Comparison of ENCODE assay signal across 1 cellular context in the genomic region with DNA sequence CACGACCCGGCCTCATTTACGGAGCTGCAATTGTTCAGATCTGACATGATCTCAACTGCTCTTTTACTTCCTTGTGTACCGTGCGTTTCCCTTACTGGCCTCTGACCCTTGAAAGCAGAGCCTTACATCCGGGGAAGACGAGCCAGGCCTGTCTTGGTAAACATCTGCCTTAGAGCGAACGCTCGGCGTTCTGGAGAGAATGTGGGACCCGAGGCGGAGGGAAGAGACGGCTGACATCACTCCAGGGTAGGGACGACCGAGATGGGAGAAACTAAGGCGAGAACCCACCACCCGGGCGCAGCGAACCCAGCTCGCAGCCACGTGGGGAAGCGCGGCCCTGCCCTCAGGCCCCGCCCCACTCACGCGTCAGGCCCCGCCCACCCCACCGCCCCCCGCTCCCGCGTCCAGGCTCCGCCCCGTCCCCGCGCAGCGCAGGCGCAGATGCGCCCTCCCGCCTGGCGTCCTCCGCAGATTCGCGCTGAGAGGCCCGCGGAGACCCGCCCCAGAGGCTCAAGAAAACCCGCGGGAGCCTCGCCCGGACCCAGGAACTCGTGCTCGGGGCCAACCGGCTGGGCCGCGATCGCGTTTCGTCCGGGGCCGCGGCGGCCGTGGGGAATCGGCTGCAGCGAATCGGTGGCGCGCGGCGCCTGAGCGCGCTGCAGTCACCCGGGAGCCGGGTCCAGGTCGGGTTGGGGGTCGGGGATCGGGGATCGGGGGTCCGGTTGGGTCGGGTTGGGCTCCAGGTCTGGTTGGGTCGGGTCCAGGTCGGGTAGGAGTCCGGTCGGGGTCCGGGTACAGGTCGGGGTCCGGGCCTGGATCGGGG.
TF ChIP-seq lines count a peak whose summit lies in the region.

A gene (plus strand): TSS at position 438 of the 823 bp plus-strand sequence. CDS start 922 bp downstream, outside the sequence.

TF ChIP-seq in WTC11, 78 proteins besides CTCF, POLR2A, EP300 and RAD21 (continued from another document and continues in another):
- TF ChIP-seq, protein P1, sequence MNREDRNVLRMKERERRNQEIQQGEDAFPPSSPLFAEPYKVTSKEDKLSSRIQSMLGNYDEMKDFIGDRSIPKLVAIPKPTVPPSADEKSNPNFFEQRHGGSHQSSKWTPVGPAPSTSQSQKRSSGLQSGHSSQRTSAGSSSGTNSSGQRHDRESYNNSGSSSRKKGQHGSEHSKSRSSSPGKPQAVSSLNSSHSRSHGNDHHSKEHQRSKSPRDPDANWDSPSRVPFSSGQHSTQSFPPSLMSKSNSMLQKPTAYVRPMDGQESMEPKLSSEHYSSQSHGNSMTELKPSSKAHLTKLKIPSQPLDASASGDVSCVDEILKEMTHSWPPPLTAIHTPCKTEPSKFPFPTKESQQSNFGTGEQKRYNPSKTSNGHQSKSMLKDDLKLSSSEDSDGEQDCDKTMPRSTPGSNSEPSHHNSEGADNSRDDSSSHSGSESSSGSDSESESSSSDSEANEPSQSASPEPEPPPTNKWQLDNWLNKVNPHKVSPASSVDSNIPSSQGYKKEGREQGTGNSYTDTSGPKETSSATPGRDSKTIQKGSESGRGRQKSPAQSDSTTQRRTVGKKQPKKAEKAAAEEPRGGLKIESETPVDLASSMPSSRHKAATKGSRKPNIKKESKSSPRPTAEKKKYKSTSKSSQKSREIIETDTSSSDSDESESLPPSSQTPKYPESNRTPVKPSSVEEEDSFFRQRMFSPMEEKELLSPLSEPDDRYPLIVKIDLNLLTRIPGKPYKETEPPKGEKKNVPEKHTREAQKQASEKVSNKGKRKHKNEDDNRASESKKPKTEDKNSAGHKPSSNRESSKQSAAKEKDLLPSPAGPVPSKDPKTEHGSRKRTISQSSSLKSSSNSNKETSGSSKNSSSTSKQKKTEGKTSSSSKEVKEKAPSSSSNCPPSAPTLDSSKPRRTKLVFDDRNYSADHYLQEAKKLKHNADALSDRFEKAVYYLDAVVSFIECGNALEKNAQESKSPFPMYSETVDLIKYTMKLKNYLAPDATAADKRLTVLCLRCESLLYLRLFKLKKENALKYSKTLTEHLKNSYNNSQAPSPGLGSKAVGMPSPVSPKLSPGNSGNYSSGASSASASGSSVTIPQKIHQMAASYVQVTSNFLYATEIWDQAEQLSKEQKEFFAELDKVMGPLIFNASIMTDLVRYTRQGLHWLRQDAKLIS (CRISPR knock-in tag; IDR thresholded peaks at IDR 0.05; ENCODE audit: borderline replicate concordance) = no peak
- TF ChIP-seq SMAD3 (CRISPR knock-in tag; IDR thresholded peaks at IDR 0.05; ENCODE audit: borderline replicate concordance) = no peak
- no peak for TF ChIP-seq ZNF138 (CRISPR knock-in tag; conservative IDR thresholded peaks at IDR 0.05)
- TF ChIP-seq TP53 (CRISPR knock-in tag; IDR thresholded peaks at IDR 0.05) = peak; percentile 53; the same call in 1 of the 2 replicates
- TF ChIP-seq, protein P2, sequence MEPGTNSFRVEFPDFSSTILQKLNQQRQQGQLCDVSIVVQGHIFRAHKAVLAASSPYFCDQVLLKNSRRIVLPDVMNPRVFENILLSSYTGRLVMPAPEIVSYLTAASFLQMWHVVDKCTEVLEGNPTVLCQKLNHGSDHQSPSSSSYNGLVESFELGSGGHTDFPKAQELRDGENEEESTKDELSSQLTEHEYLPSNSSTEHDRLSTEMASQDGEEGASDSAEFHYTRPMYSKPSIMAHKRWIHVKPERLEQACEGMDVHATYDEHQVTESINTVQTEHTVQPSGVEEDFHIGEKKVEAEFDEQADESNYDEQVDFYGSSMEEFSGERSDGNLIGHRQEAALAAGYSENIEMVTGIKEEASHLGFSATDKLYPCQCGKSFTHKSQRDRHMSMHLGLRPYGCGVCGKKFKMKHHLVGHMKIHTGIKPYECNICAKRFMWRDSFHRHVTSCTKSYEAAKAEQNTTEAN (CRISPR knock-in tag; IDR thresholded peaks at IDR 0.05) = 0 out of 2 replicates have a peak, but pooled peaks have one; percentile 30
- peak; percentile 84 for TF ChIP-seq MYBL2 (CRISPR knock-in tag; IDR thresholded peaks at IDR 0.05)
- no peak for TF ChIP-seq ZNF121 (CRISPR knock-in tag; IDR thresholded peaks at IDR 0.05)
- TF ChIP-seq CBFB (CRISPR knock-in tag; IDR thresholded peaks at IDR 0.05; ENCODE audit: low read depth) = no peak
- TF ChIP-seq, protein P3, sequence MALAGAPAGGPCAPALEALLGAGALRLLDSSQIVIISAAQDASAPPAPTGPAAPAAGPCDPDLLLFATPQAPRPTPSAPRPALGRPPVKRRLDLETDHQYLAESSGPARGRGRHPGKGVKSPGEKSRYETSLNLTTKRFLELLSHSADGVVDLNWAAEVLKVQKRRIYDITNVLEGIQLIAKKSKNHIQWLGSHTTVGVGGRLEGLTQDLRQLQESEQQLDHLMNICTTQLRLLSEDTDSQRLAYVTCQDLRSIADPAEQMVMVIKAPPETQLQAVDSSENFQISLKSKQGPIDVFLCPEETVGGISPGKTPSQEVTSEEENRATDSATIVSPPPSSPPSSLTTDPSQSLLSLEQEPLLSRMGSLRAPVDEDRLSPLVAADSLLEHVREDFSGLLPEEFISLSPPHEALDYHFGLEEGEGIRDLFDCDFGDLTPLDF (CRISPR knock-in tag; IDR thresholded peaks at IDR 0.05) = no peak
- 0 out of 2 replicates have a peak, but pooled peaks have one; percentile 9 for TF ChIP-seq JUN (CRISPR knock-in tag; IDR thresholded peaks at IDR 0.05)
- TF ChIP-seq, protein P4, sequence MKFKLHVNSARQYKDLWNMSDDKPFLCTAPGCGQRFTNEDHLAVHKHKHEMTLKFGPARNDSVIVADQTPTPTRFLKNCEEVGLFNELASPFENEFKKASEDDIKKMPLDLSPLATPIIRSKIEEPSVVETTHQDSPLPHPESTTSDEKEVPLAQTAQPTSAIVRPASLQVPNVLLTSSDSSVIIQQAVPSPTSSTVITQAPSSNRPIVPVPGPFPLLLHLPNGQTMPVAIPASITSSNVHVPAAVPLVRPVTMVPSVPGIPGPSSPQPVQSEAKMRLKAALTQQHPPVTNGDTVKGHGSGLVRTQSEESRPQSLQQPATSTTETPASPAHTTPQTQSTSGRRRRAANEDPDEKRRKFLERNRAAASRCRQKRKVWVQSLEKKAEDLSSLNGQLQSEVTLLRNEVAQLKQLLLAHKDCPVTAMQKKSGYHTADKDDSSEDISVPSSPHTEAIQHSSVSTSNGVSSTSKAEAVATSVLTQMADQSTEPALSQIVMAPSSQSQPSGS (CRISPR knock-in tag; IDR thresholded peaks at IDR 0.05; ENCODE audit: borderline replicate concordance, low read depth) = no peak
- no peak for TF ChIP-seq CREB1 (CRISPR knock-in tag; IDR thresholded peaks at IDR 0.05)
- no peak for TF ChIP-seq CREM (CRISPR knock-in tag; IDR thresholded peaks at IDR 0.05)
- TF ChIP-seq, protein P5, sequence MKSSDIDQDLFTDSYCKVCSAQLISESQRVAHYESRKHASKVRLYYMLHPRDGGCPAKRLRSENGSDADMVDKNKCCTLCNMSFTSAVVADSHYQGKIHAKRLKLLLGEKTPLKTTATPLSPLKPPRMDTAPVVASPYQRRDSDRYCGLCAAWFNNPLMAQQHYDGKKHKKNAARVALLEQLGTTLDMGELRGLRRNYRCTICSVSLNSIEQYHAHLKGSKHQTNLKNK (CRISPR knock-in tag; IDR thresholded peaks at IDR 0.05) = no peak
- TF ChIP-seq NFYB (CRISPR knock-in tag; conservative IDR thresholded peaks at IDR 0.05; ENCODE audit: low read depth) = no peak
- peak; percentile 61; the same call in 1 of the 2 replicates for TF ChIP-seq ELF4 (CRISPR knock-in tag; IDR thresholded peaks at IDR 0.05; ENCODE audit: low read depth)
- TF ChIP-seq ZNF263 (CRISPR knock-in tag; IDR thresholded peaks at IDR 0.05; ENCODE audit: low read depth) = no peak
- no peak for TF ChIP-seq GTF2I (CRISPR knock-in tag; conservative IDR thresholded peaks at IDR 0.05)
- TF ChIP-seq PRRX2 (CRISPR knock-in tag; IDR thresholded peaks at IDR 0.05) = no peak
- TF ChIP-seq, protein P6, sequence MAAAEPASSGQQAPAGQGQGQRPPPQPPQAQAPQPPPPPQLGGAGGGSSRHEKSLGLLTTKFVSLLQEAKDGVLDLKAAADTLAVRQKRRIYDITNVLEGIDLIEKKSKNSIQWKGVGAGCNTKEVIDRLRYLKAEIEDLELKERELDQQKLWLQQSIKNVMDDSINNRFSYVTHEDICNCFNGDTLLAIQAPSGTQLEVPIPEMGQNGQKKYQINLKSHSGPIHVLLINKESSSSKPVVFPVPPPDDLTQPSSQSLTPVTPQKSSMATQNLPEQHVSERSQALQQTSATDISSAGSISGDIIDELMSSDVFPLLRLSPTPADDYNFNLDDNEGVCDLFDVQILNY (CRISPR knock-in tag; IDR thresholded peaks at IDR 0.05) = peak; percentile 73; the same call in 1 of the 2 replicates
- no peak for TF ChIP-seq SMAD4 (CRISPR knock-in tag; IDR thresholded peaks at IDR 0.05)
- TF ChIP-seq, protein P7, sequence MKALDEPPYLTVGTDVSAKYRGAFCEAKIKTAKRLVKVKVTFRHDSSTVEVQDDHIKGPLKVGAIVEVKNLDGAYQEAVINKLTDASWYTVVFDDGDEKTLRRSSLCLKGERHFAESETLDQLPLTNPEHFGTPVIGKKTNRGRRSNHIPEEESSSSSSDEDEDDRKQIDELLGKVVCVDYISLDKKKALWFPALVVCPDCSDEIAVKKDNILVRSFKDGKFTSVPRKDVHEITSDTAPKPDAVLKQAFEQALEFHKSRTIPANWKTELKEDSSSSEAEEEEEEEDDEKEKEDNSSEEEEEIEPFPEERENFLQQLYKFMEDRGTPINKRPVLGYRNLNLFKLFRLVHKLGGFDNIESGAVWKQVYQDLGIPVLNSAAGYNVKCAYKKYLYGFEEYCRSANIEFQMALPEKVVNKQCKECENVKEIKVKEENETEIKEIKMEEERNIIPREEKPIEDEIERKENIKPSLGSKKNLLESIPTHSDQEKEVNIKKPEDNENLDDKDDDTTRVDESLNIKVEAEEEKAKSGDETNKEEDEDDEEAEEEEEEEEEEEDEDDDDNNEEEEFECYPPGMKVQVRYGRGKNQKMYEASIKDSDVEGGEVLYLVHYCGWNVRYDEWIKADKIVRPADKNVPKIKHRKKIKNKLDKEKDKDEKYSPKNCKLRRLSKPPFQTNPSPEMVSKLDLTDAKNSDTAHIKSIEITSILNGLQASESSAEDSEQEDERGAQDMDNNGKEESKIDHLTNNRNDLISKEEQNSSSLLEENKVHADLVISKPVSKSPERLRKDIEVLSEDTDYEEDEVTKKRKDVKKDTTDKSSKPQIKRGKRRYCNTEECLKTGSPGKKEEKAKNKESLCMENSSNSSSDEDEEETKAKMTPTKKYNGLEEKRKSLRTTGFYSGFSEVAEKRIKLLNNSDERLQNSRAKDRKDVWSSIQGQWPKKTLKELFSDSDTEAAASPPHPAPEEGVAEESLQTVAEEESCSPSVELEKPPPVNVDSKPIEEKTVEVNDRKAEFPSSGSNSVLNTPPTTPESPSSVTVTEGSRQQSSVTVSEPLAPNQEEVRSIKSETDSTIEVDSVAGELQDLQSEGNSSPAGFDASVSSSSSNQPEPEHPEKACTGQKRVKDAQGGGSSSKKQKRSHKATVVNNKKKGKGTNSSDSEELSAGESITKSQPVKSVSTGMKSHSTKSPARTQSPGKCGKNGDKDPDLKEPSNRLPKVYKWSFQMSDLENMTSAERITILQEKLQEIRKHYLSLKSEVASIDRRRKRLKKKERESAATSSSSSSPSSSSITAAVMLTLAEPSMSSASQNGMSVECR (CRISPR knock-in tag; IDR thresholded peaks at IDR 0.05; ENCODE audit: borderline replicate concordance) = peak; percentile 5; the same call in 1 of the 2 replicates
- TF ChIP-seq, protein P8, sequence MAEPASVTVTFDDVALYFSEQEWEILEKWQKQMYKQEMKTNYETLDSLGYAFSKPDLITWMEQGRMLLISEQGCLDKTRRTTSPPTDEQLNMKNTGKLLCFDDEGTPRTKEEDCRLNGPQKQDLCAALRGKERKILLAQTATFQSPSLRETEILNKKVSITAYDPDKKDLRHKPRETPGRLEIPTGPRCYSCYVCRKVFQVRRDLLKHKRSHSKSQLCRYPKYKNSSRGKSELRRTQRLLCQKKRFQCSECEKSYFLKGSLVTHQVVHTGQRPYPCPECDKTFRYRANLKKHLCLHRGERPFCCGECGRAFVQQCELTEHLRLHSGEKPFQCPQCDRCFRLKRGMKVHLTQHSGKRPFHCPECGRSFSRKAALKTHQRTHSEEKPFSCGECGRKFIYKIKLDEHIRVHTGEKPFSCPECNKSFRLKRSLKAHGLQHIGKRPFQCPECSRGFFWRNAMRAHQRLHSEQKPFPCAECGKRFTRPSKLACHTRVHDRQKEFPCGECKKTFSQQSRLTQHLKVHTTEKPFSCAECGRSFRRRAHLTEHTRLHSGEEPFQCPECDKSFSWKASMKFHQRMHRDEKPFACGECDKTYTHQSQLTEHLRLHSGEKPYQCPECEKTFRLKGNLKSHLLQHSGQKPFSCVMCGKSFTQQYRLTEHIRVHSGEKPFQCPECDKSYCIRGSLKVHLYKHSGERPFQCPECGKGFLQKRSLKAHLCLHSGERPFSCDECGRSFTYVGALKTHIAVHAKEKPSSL (CRISPR knock-in tag; conservative IDR thresholded peaks at IDR 0.05) = no peak
- TF ChIP-seq TEAD1 (CRISPR knock-in tag; IDR thresholded peaks at IDR 0.05) = no peak
- TF ChIP-seq GABPB1 (CRISPR knock-in tag; IDR thresholded peaks at IDR 0.05) = no peak
- TF ChIP-seq FOXK1 (CRISPR knock-in tag; IDR thresholded peaks at IDR 0.05) = peak; percentile 81
- TF ChIP-seq, protein P9, sequence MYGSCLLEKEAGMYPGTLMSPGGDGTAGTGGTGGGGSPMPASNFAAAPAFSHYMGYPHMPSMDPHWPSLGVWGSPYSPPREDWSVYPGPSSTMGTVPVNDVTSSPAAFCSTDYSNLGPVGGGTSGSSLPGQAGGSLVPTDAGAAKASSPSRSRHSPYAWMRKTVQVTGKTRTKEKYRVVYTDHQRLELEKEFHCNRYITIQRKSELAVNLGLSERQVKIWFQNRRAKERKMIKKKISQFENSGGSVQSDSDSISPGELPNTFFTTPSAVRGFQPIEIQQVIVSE (CRISPR knock-in tag; IDR thresholded peaks at IDR 0.05; ENCODE audit: borderline replicate concordance) = no peak
- TF ChIP-seq, protein P10, sequence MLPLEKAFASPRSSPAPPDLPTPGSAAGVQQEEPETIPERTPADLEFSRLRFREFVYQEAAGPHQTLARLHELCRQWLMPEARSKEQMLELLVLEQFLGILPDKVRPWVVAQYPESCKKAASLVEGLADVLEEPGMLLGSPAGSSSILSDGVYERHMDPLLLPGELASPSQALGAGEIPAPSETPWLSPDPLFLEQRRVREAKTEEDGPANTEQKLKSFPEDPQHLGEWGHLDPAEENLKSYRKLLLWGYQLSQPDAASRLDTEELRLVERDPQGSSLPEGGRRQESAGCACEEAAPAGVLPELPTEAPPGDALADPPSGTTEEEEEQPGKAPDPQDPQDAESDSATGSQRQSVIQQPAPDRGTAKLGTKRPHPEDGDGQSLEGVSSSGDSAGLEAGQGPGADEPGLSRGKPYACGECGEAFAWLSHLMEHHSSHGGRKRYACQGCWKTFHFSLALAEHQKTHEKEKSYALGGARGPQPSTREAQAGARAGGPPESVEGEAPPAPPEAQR (CRISPR knock-in tag; IDR thresholded peaks at IDR 0.05) = no peak
- TF ChIP-seq NR2C2 (CRISPR knock-in tag; IDR thresholded peaks at IDR 0.05) = no peak
- TF ChIP-seq, protein P11, sequence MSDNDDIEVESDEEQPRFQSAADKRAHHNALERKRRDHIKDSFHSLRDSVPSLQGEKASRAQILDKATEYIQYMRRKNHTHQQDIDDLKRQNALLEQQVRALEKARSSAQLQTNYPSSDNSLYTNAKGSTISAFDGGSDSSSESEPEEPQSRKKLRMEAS (CRISPR knock-in tag; IDR thresholded peaks at IDR 0.05) = peak; percentile 72
- no peak for TF ChIP-seq JAZF1 (CRISPR knock-in tag; IDR thresholded peaks at IDR 0.05)
- no peak for TF ChIP-seq ZNF396 (CRISPR knock-in tag; IDR thresholded peaks at IDR 0.05; ENCODE audit: borderline replicate concordance)
- TF ChIP-seq, protein P12, sequence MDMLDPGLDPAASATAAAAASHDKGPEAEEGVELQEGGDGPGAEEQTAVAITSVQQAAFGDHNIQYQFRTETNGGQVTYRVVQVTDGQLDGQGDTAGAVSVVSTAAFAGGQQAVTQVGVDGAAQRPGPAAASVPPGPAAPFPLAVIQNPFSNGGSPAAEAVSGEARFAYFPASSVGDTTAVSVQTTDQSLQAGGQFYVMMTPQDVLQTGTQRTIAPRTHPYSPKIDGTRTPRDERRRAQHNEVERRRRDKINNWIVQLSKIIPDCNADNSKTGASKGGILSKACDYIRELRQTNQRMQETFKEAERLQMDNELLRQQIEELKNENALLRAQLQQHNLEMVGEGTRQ (CRISPR knock-in tag; IDR thresholded peaks at IDR 0.05) = peak; percentile 56
- TF ChIP-seq TEAD4 (CRISPR knock-in tag; IDR thresholded peaks at IDR 0.05) = no peak
